1 cellular context compared by ENCODE assay signal in genomic region chr10:50605280-50606270, GRCh38.
A peak's percentile ranks its signal among the peaks of the same experiment; 100 is the strongest.
TF ChIP-seq lines count a peak whose summit lies in the region.

No MANE protein-coding gene starts in this region.

TF ChIP-seq in SK-N-SH, 30 proteins besides CTCF, POLR2A, EP300 and RAD21 (continued from another document):
- TF ChIP-seq TAF1 (IDR thresholded peaks at IDR 0.05; ENCODE audit: borderline replicate concordance, low read depth, low read length) (peak; percentile 41; the same call in 1 of the 2 replicates), RXRA (IDR thresholded peaks at IDR 0.05; ENCODE audit: borderline replicate concordance, low read depth) (peak; percentile 86), NFIC (IDR thresholded peaks at IDR 0.05; ENCODE audit: borderline replicate concordance) (peak; percentile 94), YY1 (IDR thresholded peaks at IDR 0.05; ENCODE audit: low read depth) (no peak; the same call in 1 of the 2 replicates), POLR2AphosphoS5 (IDR thresholded peaks at IDR 0.05; ENCODE audit: low read depth, low read length) (peak; percentile 34; the same call in 1 of the 2 replicates), JUND (IDR thresholded peaks at IDR 0.05) (peak; percentile 79), USF1 (IDR thresholded peaks at IDR 0.05; ENCODE audit: borderline replicate concordance, low read depth) (no peak), GABPA (IDR thresholded peaks at IDR 0.05; ENCODE audit: low read depth) (no peak), TEAD4 (IDR thresholded peaks at IDR 0.05; ENCODE audit: borderline replicate concordance, insufficient read depth) (peak; percentile 88), SIN3A (IDR thresholded peaks at IDR 0.05; ENCODE audit: borderline replicate concordance, low read depth, low read length) (peak; percentile 92), USF2 (IDR thresholded peaks at IDR 0.05; ENCODE audit: borderline replicate concordance, low read depth, low read length) (no peak), FOSL2 (IDR thresholded peaks at IDR 0.05; ENCODE audit: borderline replicate concordance, low read depth) (peak; percentile 73; the same call in 1 of the 2 replicates), REST (IDR thresholded peaks at IDR 0.05; ENCODE audit: low read depth, low read length) (no peak), RCOR1 (IDR thresholded peaks at IDR 0.05; ENCODE audit: low read length) (no peak)
